11 cellular contexts compared by ENCODE assay signal in genomic region chr14:44912041-44912869, GRCh38. TPM values are rescaled to one million over a fixed set of nuclear protein-coding genes. Genes with fewer than 3 reads are reported as not detected.
A peak's percentile ranks its signal among the peaks of the same experiment; 100 is the strongest.
DNase-seq lines count a peak whose midpoint lies in the region; ATAC-seq and TF ChIP-seq lines count a peak whose summit lies in the region.
"Had no signal": no experiment of that assay in that cellular context is flagged by ENCODE, and none has a peak within 500 bp of the region (broad histone marks: within the 10 kb centered on the region; RNA-seq: fewer than 3 reads in every experiment).

No MANE protein-coding gene starts in this region.

- BruUV-seq in IMR-90 (replicated peaks; lab: Mats Ljungman, UMichigan) = no TSS peak

- H2BK12ac ChIP-seq in neuronal stem cell (ENCODE audit: low read length) = no peak overlapping the region

- 18% methylated on average over 32 of the region's 69 CpGs; no CpG with 5 or more reads in 1 of the 2 experiments for WGBS in IMR-90 (ENCODE audit: extremely low coverage in 2 of 2, insufficient read length in 1 of 2), 2 experiments
- no CpG with 5 or more reads among the region's 69 CpGs for WGBS in neuronal stem cell (ENCODE audit: extremely low coverage in 2 of 2, insufficient read length in 2 of 2, insufficient replicate concordance in 1 of 2), 2 donors

- H3K27ac Mint-ChIP-seq in CD4-positive, alpha-beta memory T cell = no peak overlapping the region
- H3K27ac Mint-ChIP-seq: activated naive CD4-positive, alpha-beta T cell treated with anti-CD3 and anti-CD28 coated beads, Interleukin-2, amount 50 U/mL, for 72 hours had no signal

- no peak overlapping the region for H2AK9ac ChIP-seq in IMR-90 (replicated peaks; ENCODE audit: low read depth, low read length, poor library complexity)

- TF ChIP-seq RAD21 in IMR-90 (IDR thresholded peaks at IDR 0.05; ENCODE audit: low read length) = no peak

- ATAC-seq in IMR-90 (ENCODE audit: low read depth) (peak; percentile 30; the same call in 1 of the 2 replicates), GM18861 (IDR thresholded peaks at IDR 0.05; ENCODE audit: unreplicated experiment) (no peak)

- no peak overlapping the region for H2BK5ac ChIP-seq in IMR-90 (ENCODE audit: low read depth, low read length, poor library complexity, severe bottlenecking)
- no peak overlapping the region for H2BK5ac ChIP-seq in neuronal stem cell (ENCODE audit: low read length)

- H3K79me1 ChIP-seq in IMR-90 (ENCODE audit: low read depth in 1 of 2, low read length in 2 of 2) (no peaks in the 10 kb centered on the region), neuronal stem cell (ENCODE audit: low read depth, low read length) (no peaks in the 10 kb centered on the region)

- H3K9me3 ChIP-seq in IMR-90 (ENCODE audit: control insufficient read depth, insufficient read depth, low read length) = no peaks in the 10 kb centered on the region
- H3K9me3 ChIP-seq in neuronal stem cell (replicated peaks in 1 of 2; ENCODE audit: control insufficient read depth in 2 of 2, insufficient read depth in 1 of 2, low read depth in 1 of 2, low read length in 2 of 2) = peaks cover 0 to 2% of the 10 kb centered on the region in 2 donors
- no peaks in the 10 kb centered on the region for H3K9me3 ChIP-seq in CD4-positive, alpha-beta memory T cell (ENCODE audit: control insufficient read depth in 1 of 2, low read length in 2 of 2)

- peak overlapping the region; percentile 60; the same call in 1 of the 2 replicates for H3K4me2 ChIP-seq in IMR-90 (ENCODE audit: low read depth, low read length)
- H3K4me2 ChIP-seq in neuronal stem cell (ENCODE audit: insufficient read depth, low read length, poor library complexity, severe bottlenecking) = no peak overlapping the region

- no peak overlapping the region for H3K18ac ChIP-seq in IMR-90 (ENCODE audit: low read depth, low read length)
- H3K18ac ChIP-seq in neuronal stem cell (ENCODE audit: low read length) = peak overlapping the region; percentile 38

- POLR2A ChIA-PET in AG04449 (lab: Yijun Ruan, JAX) (no interaction called here), IMR-90 (lab: Charles Lee; ENCODE audit: unreplicated experiment) (no interaction called here), HEK293T (lab: Yijun Ruan, JAX) (interaction anchor here (1.0 to 2.2 kb wide), 2 partner anchors 172 to 224 kb away, joined by 3 to 7 read pairs; partner anchors contain the start of gene PRPF39)
- POLR2A ChIA-PET in CD4-positive, alpha-beta memory T cell (lab: Charles Lee; ENCODE audit: partially characterized antibody) = interaction anchor here (1.3 to 2.6 kb wide), 3 partner anchors 15 to 223 kb away, joined by 3 to 10 read pairs (median 5); partner anchors contain the start of genes FANCM, KLHL28 and TOGARAM1

- H3K36me3 ChIP-seq in IMR-90 (ENCODE audit: control insufficient read depth, insufficient read depth, low read length) = no peaks in the 10 kb centered on the region
- no peaks in the 10 kb centered on the region for H3K36me3 ChIP-seq in neuronal stem cell (replicated peaks in 1 of 2; ENCODE audit: control insufficient read depth in 2 of 2, insufficient read depth in 2 of 2, low read length in 2 of 2)
- H3K36me3 ChIP-seq in CD4-positive, alpha-beta memory T cell (ENCODE audit: insufficient read depth, low read length) = no peaks in the 10 kb centered on the region

- H3K4me3 Mint-ChIP-seq in CD4-positive, alpha-beta memory T cell = peak overlapping the region in 4 of 8 donors; percentile 26 to 46 (median 31)

- no peak overlapping the region for H4K8ac ChIP-seq in IMR-90 (ENCODE audit: low read depth in 2 of 2, low read length in 2 of 2)
- H4K8ac ChIP-seq in neuronal stem cell (ENCODE audit: low read depth, low read length) = no peak overlapping the region

- H3K4me1 ChIP-seq in IMR-90 (ENCODE audit: control insufficient read depth, insufficient read depth, low read length) (0 out of 2 replicates have a peak, but pooled peaks cover 1% of the 10 kb centered on the region), neuronal stem cell (ENCODE audit: control insufficient read depth in 2 of 2, insufficient read depth in 1 of 2, low read depth in 1 of 2, low read length in 2 of 2) (no peaks in the 10 kb centered on the region)
- H3K4me1 ChIP-seq in CD4-positive, alpha-beta memory T cell (ENCODE audit: insufficient read depth, low read length) = no peaks in the 10 kb centered on the region

- H3K4me3 ChIP-seq in AG04449 (ENCODE audit: low read depth, low read length) (peak overlapping the region; percentile 43), IMR-90 (ENCODE audit: insufficient read depth, low read depth, low read length) (peak overlapping the region; percentile 29; the same call in 1 of the 2 replicates), epithelial cell of proximal tubule (ENCODE audit: low read depth, low read length) (peak overlapping the region; percentile 49), neuronal stem cell (ENCODE audit: low read length in 2 of 2) (no peak overlapping the region)
- H3K4me3 ChIP-seq in CD4-positive, alpha-beta memory T cell (ENCODE audit: low read length in 2 of 2) = no peak overlapping the region

- H3K14ac ChIP-seq in IMR-90 (replicated peaks; ENCODE audit: low read depth, low read length) = no peak overlapping the region; the same call in 1 of the 2 replicates
- H3K14ac ChIP-seq in neuronal stem cell (ENCODE audit: low read length) = no peak overlapping the region

- H3K4ac ChIP-seq in IMR-90 (ENCODE audit: low read depth, low read length) (no peak overlapping the region), neuronal stem cell (ENCODE audit: low read length) (no peak overlapping the region)

- no peak overlapping the region for H2BK20ac ChIP-seq in IMR-90 (ENCODE audit: low read depth, low read length)

- H2AK5ac ChIP-seq in IMR-90 (ENCODE audit: low read depth, low read length) = no peak overlapping the region
- H2AK5ac ChIP-seq in neuronal stem cell (ENCODE audit: low read depth, low read length) = peak overlapping the region; percentile 56

- H3K36me3 Mint-ChIP-seq in CD4-positive, alpha-beta memory T cell = no peaks in the 10 kb centered on the region

- CTCF ChIA-PET in AG04449 (lab: Yijun Ruan, JAX) = interaction anchor here (1.2 to 4.9 kb wide), 16 partner anchors 11 to 358 kb away, joined by 3 to 145 read pairs (median 5); partner anchors contain the start of genes KLHL28, MIS18BP1 and TOGARAM1
- CTCF ChIA-PET in IMR-90 (lab: Yijun Ruan, JAX) = interaction anchor here (2.5 kb wide), 1 partner anchor 356 kb away, joined by 18 read pairs; no protein-coding TSS in a partner anchor
- CTCF ChIA-PET in HEK293T (lab: Yijun Ruan, JAX) = interaction anchor here (1.2 to 1.8 kb wide), 2 partner anchors 10 to 176 kb away, joined by 3 to 7 read pairs; no protein-coding TSS in a partner anchor
- CTCF ChIA-PET in CD4-positive, alpha-beta memory T cell (lab: Charles Lee; ENCODE audit: partially characterized antibody) = interaction anchor here (1.3 to 4.2 kb wide), 9 partner anchors 11 to 360 kb away, joined by 3 to 33 read pairs (median 5); partner anchors contain the start of genes KLHL28 and TOGARAM1

- in situ Hi-C loops in IMR-90 (cut with MboI; ENCODE audit: low sequenced_read_pairs) = loop anchor here (5.0 kb wide), 1 partner anchor 355 kb away; no protein-coding TSS in a partner anchor

- H2AFZ ChIP-seq in IMR-90 (replicated peaks; ENCODE audit: low read length, poor library complexity) = peak overlapping the region; percentile 85
- no peak overlapping the region for H2AFZ ChIP-seq in neuronal stem cell (ENCODE audit: low read length)

- dilution Hi-C loops in IMR-90 (cut with HindIII; ENCODE audit: low sequenced_read_pairs, unreplicated experiment) = no loop called here

- H4K5ac ChIP-seq in IMR-90 (ENCODE audit: low read depth, low read length) = no peak overlapping the region

- H3K56ac ChIP-seq in IMR-90 (ENCODE audit: extremely low read depth, insufficient read depth, low read length) = no peak overlapping the region

- no peaks in the 10 kb centered on the region for H3K9me1 ChIP-seq in IMR-90 (ENCODE audit: insufficient read depth, low read length)

- DNase-seq in AG04449 (ENCODE audit: low read depth, low spot score) = no peak
- no peak for DNase-seq in IMR-90
- no peak for DNase-seq in epithelial cell of proximal tubule (ENCODE audit: low read depth)
- no peak for DNase-seq in neuronal stem cell (ENCODE audit: low spot score)
- no peak for DNase-seq in HEK293T (ENCODE audit: extremely low spot score)
- no peak for DNase-seq in CD4-positive, alpha-beta memory T cell
- no peak for DNase-seq in NOMO-1 treated with dmso at 0.1 percent for 144 hours (lab: John Stamatoyannopoulos, UW; ENCODE audit: unreplicated experiment)
- DNase-seq: KBM-7, RPMI8226 had no signal

- H4K91ac ChIP-seq in IMR-90 (ENCODE audit: insufficient read depth, low read depth, low read length) (no peak overlapping the region), neuronal stem cell (ENCODE audit: low read depth, low read length, poor library complexity) (no peak overlapping the region)

- H3K4me1 Mint-ChIP-seq in CD4-positive, alpha-beta memory T cell = peaks cover 4 to 10% (median 6%) of the 10 kb centered on the region in 4 donors

- no peaks in the 10 kb centered on the region for H4K20me1 ChIP-seq in IMR-90 (ENCODE audit: insufficient read depth, low read length)

- no peak for TF ChIP-seq POLR2A in IMR-90 (IDR thresholded peaks at IDR 0.05; ENCODE audit: low read depth, low read length)

- H3K9me3 Mint-ChIP-seq in CD4-positive, alpha-beta memory T cell = peaks cover 0 to 13% (median 4%) of the 10 kb centered on the region in 8 donors

- peaks cover 5% of the 10 kb centered on the region; the same call in 1 of the 2 replicates for H3K27me3 ChIP-seq in IMR-90 (ENCODE audit: control insufficient read depth, insufficient read depth, low read length)
- H3K27me3 ChIP-seq in neuronal stem cell (ENCODE audit: control insufficient read depth in 3 of 3, insufficient read depth in 3 of 3, low read depth in 1 of 3, low read length in 3 of 3) = no peaks in the 10 kb centered on the region
- peaks cover 17% of the 10 kb centered on the region for H3K27me3 ChIP-seq in CD4-positive, alpha-beta memory T cell (ENCODE audit: insufficient read depth, low read length)

- no peak overlapping the region for H2BK15ac ChIP-seq in IMR-90 (ENCODE audit: low read depth, low read length)
- H2BK15ac ChIP-seq in neuronal stem cell (ENCODE audit: low read length) = no peak overlapping the region

- H3K23ac ChIP-seq in IMR-90 (ENCODE audit: low read depth, low read length) (no peak overlapping the region), neuronal stem cell (ENCODE audit: low read depth, low read length, poor library complexity) (no peak overlapping the region)

- no peak overlapping the region for H3K27ac ChIP-seq in IMR-90 (ENCODE audit: insufficient read depth, low read length)
- no peak overlapping the region for H3K27ac ChIP-seq in neuronal stem cell (replicated peaks; ENCODE audit: low read length)
- H3K27ac ChIP-seq in CD4-positive, alpha-beta memory T cell (ENCODE audit: low read depth, low read length) = no peak overlapping the region

- H2BK120ac ChIP-seq in IMR-90 (ENCODE audit: low read depth, low read length) (no peak overlapping the region), neuronal stem cell (ENCODE audit: low read depth, low read length) (no peak overlapping the region)

- TF ChIP-seq CTCF in AG04449 (IDR thresholded peaks at IDR 0.05; ENCODE audit: insufficient read depth, low read length, missing control alignments) (no peak), IMR-90 (conservative IDR thresholded peaks at IDR 0.05; ENCODE audit: low read depth, low read length) (no peak), epithelial cell of proximal tubule (conservative IDR thresholded peaks at IDR 0.05; ENCODE audit: low read depth, low read length) (no peak)

- peaks cover 22 to 30% of the 10 kb centered on the region in 2 donors for H3K27me3 Mint-ChIP-seq in CD4-positive, alpha-beta memory T cell

- peak overlapping the region; percentile 12; the same call in 1 of the 2 replicates for H3K9ac ChIP-seq in IMR-90 (ENCODE audit: low read depth, low read length)
- H3K9ac ChIP-seq in neuronal stem cell (ENCODE audit: low read depth, low read length, poor library complexity) = no peak overlapping the region

- intact Hi-C loops in IMR-90 (cut with micrococcal nuclease) = loop anchor here (5.0 kb wide), 2 partner anchors 175 to 340 kb away; partner anchors contain the start of gene MIS18BP1
- intact Hi-C loops in CD4-positive, alpha-beta memory T cell (cut with micrococcal nuclease) = loop anchor here (5.0 kb wide), 1 partner anchor 340 kb away; the partner anchor contains the start of gene MIS18BP1

RNA-seq across cellular contexts. Expression of gene KLHL28, which starts 49.5 kb away (rescaled TPM):
- total RNA-seq in IMR-90 (2012; rRNA removed) (7.7 and 11.4 TPM in 2 replicates), epithelial cell of proximal tubule (3.7 and 5.0 TPM in 2 replicates)
- polyA plus RNA-seq in IMR-90 (2012; rRNA removed) = 2.5 and 2.9 TPM in 2 replicates
- 0.67 and 1.2 TPM in 2 replicates for polyA plus RNA-seq in IMR-90 (2012; cell fraction: cytosol; rRNA removed)
- 0.92 and 3.3 TPM in 2 replicates for polyA plus RNA-seq in IMR-90 (2012; cell fraction: nucleus; rRNA removed; ENCODE audit: low replicate concordance)
- polyA plus RNA-seq in neuronal stem cell (2013, experiment 1 of 2) = 8.4 TPM
- polyA plus RNA-seq in neuronal stem cell (2013, experiment 2 of 2) = 9.1 TPM
- 10 to 100 TPM; 38.4 to 40.6 TPM for total RNA-seq in CD4-positive, alpha-beta memory T cell
- 10 to 100 TPM; 44.5 to 69.9 TPM for polyA plus RNA-seq in CD4-positive, alpha-beta memory T cell

RNA-seq across cellular contexts. Expression of gene TOGARAM1, which starts 49.7 kb away (rescaled TPM):
- 11.1 and 13.4 TPM in 2 replicates for total RNA-seq in IMR-90 (2012; rRNA removed)
- 2.5 and 3.1 TPM in 2 replicates for polyA plus RNA-seq in IMR-90 (2012; rRNA removed)
- polyA plus RNA-seq in IMR-90 (2012; cell fraction: cytosol; rRNA removed) = 0.79 and 1.2 TPM in 2 replicates
- polyA plus RNA-seq in IMR-90 (2012; cell fraction: nucleus; rRNA removed; ENCODE audit: low replicate concordance) = 1.2 and 10.1 TPM in 2 replicates
- 4.2 and 4.6 TPM in 2 replicates for total RNA-seq in epithelial cell of proximal tubule
- 12.0 TPM for polyA plus RNA-seq in neuronal stem cell (2013, experiment 1 of 2)
- 12.2 TPM for polyA plus RNA-seq in neuronal stem cell (2013, experiment 2 of 2)
- 10 to 100 TPM; 11.3 to 11.5 TPM for total RNA-seq in CD4-positive, alpha-beta memory T cell
- 1 to 10 TPM; 7.2 to 8.8 TPM for polyA plus RNA-seq in CD4-positive, alpha-beta memory T cell

Comparison
In these comparisons a context has a peak if more than half of its experiments do, and no peak if none do; other contexts are left out.
1. H3K4me3 ChIP-seq: peak in AG04449 (single experiment), IMR-90 (single experiment) and epithelial cell of proximal tubule (single experiment); none in neuronal stem cell (0 of 2) and CD4-positive, alpha-beta memory T cell (0 of 2).
2. POLR2A ChIA-PET loops: an anchor here in HEK293T (1.0 to 2.2 kb wide) and CD4-positive, alpha-beta memory T cell (1.3 to 2.6 kb wide); none called in AG04449 and IMR-90.